In the genomic region with DNA sequence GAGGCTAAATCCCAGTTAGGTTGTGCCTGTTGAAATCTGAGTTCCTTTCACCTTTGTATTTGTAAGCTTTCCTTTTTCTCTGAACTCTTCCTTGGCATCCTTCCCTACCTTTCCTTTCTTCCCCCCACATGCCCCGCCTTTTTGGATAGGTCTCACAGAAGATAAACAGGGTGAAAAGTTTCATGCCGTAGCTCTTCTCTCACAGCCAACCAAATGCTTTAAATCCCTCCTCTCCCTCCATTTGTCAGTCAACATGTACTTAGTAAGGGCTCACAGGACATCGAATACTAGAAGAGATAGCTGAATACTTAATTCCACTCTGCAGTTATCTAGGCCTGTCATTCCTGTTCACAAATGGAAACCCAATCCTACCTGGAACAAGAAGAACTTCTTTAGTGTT, we compare ENCODE assay signal across 1 cellular context.
A peak's percentile ranks its signal among the peaks of the same experiment; 100 is the strongest.
TF ChIP-seq lines count a peak whose summit lies in the region.

No MANE protein-coding gene starts in this region.

TF ChIP-seq in A549, 52 proteins besides CTCF, POLR2A, EP300 and RAD21 (continued from another document):
- TF ChIP-seq, protein P1, sequence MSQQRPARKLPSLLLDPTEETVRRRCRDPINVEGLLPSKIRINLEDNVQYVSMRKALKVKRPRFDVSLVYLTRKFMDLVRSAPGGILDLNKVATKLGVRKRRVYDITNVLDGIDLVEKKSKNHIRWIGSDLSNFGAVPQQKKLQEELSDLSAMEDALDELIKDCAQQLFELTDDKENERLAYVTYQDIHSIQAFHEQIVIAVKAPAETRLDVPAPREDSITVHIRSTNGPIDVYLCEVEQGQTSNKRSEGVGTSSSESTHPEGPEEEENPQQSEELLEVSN (IDR thresholded peaks at IDR 0.05; ENCODE audit: borderline replicate concordance, low read depth), result peak; percentile 56; the same call in 1 of the 2 replicates
